In the genomic region with DNA sequence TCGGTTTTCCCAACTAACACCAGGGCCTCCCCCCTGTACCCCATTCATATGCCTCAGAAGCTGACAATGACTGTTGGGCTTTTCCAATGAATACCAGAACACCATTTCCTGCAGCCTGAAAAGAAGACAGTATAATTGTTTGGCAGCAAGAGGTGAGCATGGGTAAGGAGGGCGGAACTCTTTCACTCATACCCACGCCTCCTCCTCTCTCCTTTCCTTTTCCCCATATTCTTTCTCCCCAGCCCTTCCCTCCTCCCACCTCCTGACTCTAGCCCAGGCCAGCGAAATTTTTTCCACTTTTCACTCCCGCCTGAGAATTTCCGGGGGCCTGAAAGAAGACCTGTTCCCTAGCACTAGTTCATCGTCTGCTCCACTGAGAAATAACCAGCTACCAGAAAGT, we compare ENCODE assay signal across 25 cellular contexts. TPM values are rescaled to one million over a fixed set of nuclear protein-coding genes. Genes with fewer than 3 reads are reported as not detected.
DNase-seq lines count a peak whose midpoint lies in the region; ATAC-seq, FAIRE-seq and TF ChIP-seq lines count a peak whose summit lies in the region.
"Had no signal": no experiment of that assay in that cellular context is flagged by ENCODE, and none has a peak within 500 bp of the region (broad histone marks: within the 10 kb centered on the region; RNA-seq: fewer than 3 reads in every experiment).

No MANE protein-coding gene starts in this region.

- no peaks in the 10 kb centered on the region for H3K36me3 ChIP-seq in H1 (ENCODE audit: control insufficient read depth in 2 of 4, insufficient read depth in 4 of 4, low read length in 3 of 4)
- H3K36me3 ChIP-seq: BE2C; BLaER1 treated with 17β-estradiol and CSF1 and Interleukin-3, amounts not matched to agents 10 nM and 100 nM had no signal

- ATAC-seq in stimulated activated naive CD8-positive, alpha-beta T cell treated with anti-CD3 and anti-CD28 coated beads, Interleukin-15, Interleukin-2, amounts not matched to agents 100 U/mL and 50 U/mL, for 24 hours = no peak
- ATAC-seq in HG02885 (IDR thresholded peaks at IDR 0.05; ENCODE audit: poor library complexity, unreplicated experiment) = no peak
- no peak for ATAC-seq in HG02642 (IDR thresholded peaks at IDR 0.05; ENCODE audit: poor library complexity, unreplicated experiment)
- ATAC-seq: A549, GM12878 had no signal

- H3K27me3 Mint-ChIP-seq in stimulated activated naive CD8-positive, alpha-beta T cell treated with anti-CD3 and anti-CD28 coated beads, Interleukin-15, Interleukin-2, amounts not matched to agents 100 ng/mL and 50 ng/mL, for 24 hours = peaks cover 12% of the 10 kb centered on the region

- no peak for TF ChIP-seq POLR2A in H1 (IDR thresholded peaks at IDR 0.05; ENCODE audit: control extremely low read depth in 1 of 2, low read depth in 2 of 2, low read length in 2 of 2)

- POLR2A ChIA-PET in H1 (lab: Charles Lee; ENCODE audit: partially characterized antibody) = no interaction called here

- CTCF ChIA-PET in H1 (lab: Charles Lee; ENCODE audit: partially characterized antibody) = interaction anchor here (0.9 to 3.0 kb wide), 7 partner anchors 11 to 69 kb away, joined by 3 to 20 read pairs (median 3); no protein-coding TSS in a partner anchor

- no peak overlapping the region for H4K8ac ChIP-seq in H1 (ENCODE audit: extremely low read depth, insufficient read depth, low read length)

- H3K4me1 Mint-ChIP-seq in stimulated activated naive CD8-positive, alpha-beta T cell treated with anti-CD3 and anti-CD28 coated beads, Interleukin-15, Interleukin-2, amounts not matched to agents 100 ng/mL and 50 ng/mL, for 24 hours (ENCODE audit: low read depth) = peaks cover 39% of the 10 kb centered on the region
- H3K4me1 Mint-ChIP-seq: CD14-positive monocyte; CD8-positive, alpha-beta memory T cell had no signal

- H3K4me3 ChIP-seq in H1 (ENCODE audit: extremely low read depth in 1 of 4, insufficient read depth in 2 of 4, low read depth in 3 of 4, low read length in 4 of 4) = no peak overlapping the region; a peak in 1 of 8 replicates
- H3K4me3 ChIP-seq: A549; BLaER1 treated with 17β-estradiol and CSF1 and Interleukin-3, amounts not matched to agents 10 nM and 100 nM; GM12878; GM23248 had no signal

- no peak overlapping the region for H3K23ac ChIP-seq in H1 (ENCODE audit: insufficient read length)

- no peak overlapping the region for H2BK20ac ChIP-seq in H1 (ENCODE audit: low read length)

- H3K9me3 Mint-ChIP-seq in stimulated activated naive CD8-positive, alpha-beta T cell treated with anti-CD3 and anti-CD28 coated beads, Interleukin-15, Interleukin-2, amounts not matched to agents 100 ng/mL and 50 ng/mL, for 24 hours = no peaks in the 10 kb centered on the region
- H3K9me3 Mint-ChIP-seq: CD14-positive monocyte; CD4-positive, alpha-beta T cell; CD8-positive, alpha-beta memory T cell had no signal

- no peak overlapping the region for H2BK120ac ChIP-seq in H1 (replicated peaks; ENCODE audit: low read depth, low read length)

- peak overlapping the region; percentile 29; a peak in 3 of 4 replicates for H3K4me2 ChIP-seq in H1 (ENCODE audit: insufficient read depth in 1 of 2, low read depth in 2 of 2, low read length in 2 of 2)
- H3K4me2 ChIP-seq: A549 had no signal

- H3K4me3 Mint-ChIP-seq in stimulated activated naive CD8-positive, alpha-beta T cell treated with anti-CD3 and anti-CD28 coated beads, Interleukin-15, Interleukin-2, amounts not matched to agents 100 ng/mL and 50 ng/mL, for 24 hours = no peak overlapping the region
- H3K4me3 Mint-ChIP-seq: CD14-positive monocyte; CD4-positive, alpha-beta T cell; CD8-positive, alpha-beta memory T cell had no signal

- no peaks in the 10 kb centered on the region for H3K36me3 Mint-ChIP-seq in stimulated activated naive CD8-positive, alpha-beta T cell treated with anti-CD3 and anti-CD28 coated beads, Interleukin-15, Interleukin-2, amounts not matched to agents 100 ng/mL and 50 ng/mL, for 24 hours (ENCODE audit: low read depth)
- H3K36me3 Mint-ChIP-seq: CD14-positive monocyte; CD8-positive, alpha-beta memory T cell had no signal

- H2AK5ac ChIP-seq in H1 (ENCODE audit: low read depth, low read length) = no peak overlapping the region

- H2BK12ac ChIP-seq in H1 (ENCODE audit: low read depth, low read length) = no peak overlapping the region

- no peak overlapping the region for H3K4ac ChIP-seq in H1 (replicated peaks; ENCODE audit: insufficient read length, low read depth, low read length)

- no peak overlapping the region for H3K27ac ChIP-seq in H1 (ENCODE audit: low read depth, low read length)
- H3K27ac ChIP-seq: A549; BLaER1 treated with 17β-estradiol and CSF1 and Interleukin-3, amounts not matched to agents 10 nM and 100 nM; GM23248 had no signal

- H3K23me2 ChIP-seq in H1 (ENCODE audit: low read depth, low read length) = no peaks in the 10 kb centered on the region

- no peak overlapping the region for H3K56ac ChIP-seq in H1 (replicated peaks; ENCODE audit: insufficient read length, low read depth, low read length)

- peaks cover 4 to 14% (median 10%) of the 10 kb centered on the region in 4 experiments; a peak in 6 of 7 replicates for H3K4me1 ChIP-seq in H1 (replicated peaks in 1 of 4; ENCODE audit: control insufficient read depth in 3 of 4, insufficient read depth in 4 of 4, low read length in 3 of 4)
- H3K4me1 ChIP-seq: A549, BE2C had no signal

- no peaks in the 10 kb centered on the region for H3K79me2 ChIP-seq in H1 (ENCODE audit: control insufficient read depth in 1 of 2, insufficient read depth in 2 of 2, low read length in 2 of 2)

- no peak for FAIRE-seq in H1 (lab: Jason Lieb, UNC)
- FAIRE-seq: A549, D721Med, GM12878, GM19239, H54 had no signal

- H3K27me3 ChIP-seq in H1 (replicated peaks in 1 of 4; ENCODE audit: control insufficient read depth in 3 of 4, extremely low read depth in 1 of 4, insufficient read depth in 3 of 4, low read length in 3 of 4) = no peaks in the 10 kb centered on the region; a peak in 1 of 7 replicates
- H3K27me3 ChIP-seq: BE2C; BLaER1 treated with 17β-estradiol and CSF1 and Interleukin-3, amounts not matched to agents 10 nM and 100 nM had no signal

- no peak for DNase-seq in stimulated activated naive CD8-positive, alpha-beta T cell treated with anti-CD3 and anti-CD28 coated beads, Interleukin-15, Interleukin-2, amounts not matched to agents 100 U/mL and 50 U/mL, for 24 hours
- no peak for DNase-seq in H1 (ENCODE audit: low read depth in 1 of 2, low spot score in 2 of 2)
- DNase-seq in iPS-NIHi11 (ENCODE audit: low spot score) = peak; percentile 17
- no peak for DNase-seq in glomerular visceral epithelial cell (ENCODE audit: extremely low spot score)
- DNase-seq: 8988T; ACHN; AML-193; CD4-positive, alpha-beta T cell; CD8-positive, alpha-beta memory T cell; DMS79; EL; GDM1; GM23248; HCEC 1CT had no signal

- no peaks in the 10 kb centered on the region for H4K20me1 ChIP-seq in H1 (replicated peaks in 1 of 2; ENCODE audit: control insufficient read depth in 1 of 2, insufficient read depth in 2 of 2, low read length in 2 of 2)
- H4K20me1 ChIP-seq: BLaER1 treated with 17β-estradiol and CSF1 and Interleukin-3, amounts not matched to agents 10 nM and 100 nM had no signal

- no peak for TF ChIP-seq CTCF in H1 (IDR thresholded peaks at IDR 0.05; ENCODE audit: control extremely low read depth in 1 of 3, insufficient read depth in 1 of 3, low read depth in 1 of 3, low read length in 3 of 3)

- H2AFZ ChIP-seq in H1 (ENCODE audit: low read length) = peak overlapping the region; percentile 46; the same call in 1 of the 2 replicates
- H2AFZ ChIP-seq: GM23248 had no signal

- 64% methylated on average over 6 of the region's 7 CpGs; no CpG with 5 or more reads in 1 of the 2 experiments for WGBS in H1 (ENCODE audit: extremely low coverage in 1 of 2, insufficient coverage in 1 of 2, insufficient read length in 1 of 2, insufficient replicate concordance in 2 of 2, low coverage in 1 of 2, low lambda C conversion rate in 2 of 2, missing lambda C conversion rate in 1 of 2), 2 experiments

- no peak for TF ChIP-seq RAD21 in H1 (IDR thresholded peaks at IDR 0.05 in 1 of 2, conservative IDR thresholded peaks at IDR 0.05 in 1 of 2; ENCODE audit: low read depth in 2 of 2, low read length in 2 of 2)

- H4K91ac ChIP-seq in H1 (replicated peaks; ENCODE audit: insufficient read length, low read length) = no peak overlapping the region

- H3K27ac Mint-ChIP-seq in stimulated activated naive CD8-positive, alpha-beta T cell treated with anti-CD3 and anti-CD28 coated beads, Interleukin-15, Interleukin-2, amounts not matched to agents 100 ng/mL and 50 ng/mL, for 24 hours = peak overlapping the region; percentile 74
- H3K27ac Mint-ChIP-seq: CD4-positive, alpha-beta T cell; CD8-positive, alpha-beta memory T cell had no signal

- H2BK5ac ChIP-seq in H1 (ENCODE audit: low read depth, low read length) = 0 out of 2 replicates have a peak overlapping the region, but pooled peaks have one; percentile 79

- H3K9me3 ChIP-seq in H1 (ENCODE audit: insufficient read depth in 2 of 2, low read depth in 1 of 2, low read length in 1 of 2) = no peaks in the 10 kb centered on the region
- H3K9me3 ChIP-seq: A549; BE2C; BLaER1 treated with 17β-estradiol and CSF1 and Interleukin-3, amounts not matched to agents 10 nM and 100 nM had no signal

- no peak overlapping the region for H3K9ac ChIP-seq in H1 (replicated peaks in 1 of 4; ENCODE audit: extremely low read depth in 1 of 4, low read depth in 3 of 4, low read length in 3 of 4)
- H3K9ac ChIP-seq: BLaER1 treated with 17β-estradiol and CSF1 and Interleukin-3, amounts not matched to agents 10 nM and 100 nM; GM23248 had no signal

- H3K79me1 ChIP-seq in H1 (ENCODE audit: low read depth, low read length) = no peaks in the 10 kb centered on the region

- H3K18ac ChIP-seq in H1 (ENCODE audit: extremely low read depth, low read length) = no peak overlapping the region

- H4K5ac ChIP-seq in H1 (ENCODE audit: insufficient read length, low read depth, low read length) = no peak overlapping the region

- no peak for TF ChIP-seq EP300 in H1 (IDR thresholded peaks at IDR 0.05; ENCODE audit: borderline replicate concordance in 1 of 2, low read depth in 2 of 2, low read length in 2 of 2)

- no peak overlapping the region for H2BK15ac ChIP-seq in H1 (ENCODE audit: low read length)

- no peak overlapping the region for H3K14ac ChIP-seq in H1 (ENCODE audit: insufficient read length)

RNA-seq across cellular contexts. Expression of gene CHST1, which starts 58.0 kb away (rescaled TPM):
- total RNA-seq in H1 (2021; fragmentation: NEBNext Ultra II Directional; extraction: Animal tissue kit (Norgen Biotek cat#: 25700)) = 1.6 and 3.8 TPM in 2 replicates
- polyA plus RNA-seq in H1 (2011; rRNA removed) = 1.6 and 2.7 TPM in 2 replicates
- polyA plus RNA-seq in H1 (2011; cell fraction: cytosol; rRNA removed) = 1.2 TPM
- 3.8 TPM for polyA plus RNA-seq in H1 (2011; cell fraction: nucleus; rRNA removed)
- polyA plus RNA-seq in H1 (2012, experiment 1 of 2) = 1.0 to 1.7 TPM (median 1.5 TPM) in 4 replicates
- polyA plus RNA-seq in H1 (2012, experiment 2 of 2) = 1.0 TPM
- polyA plus RNA-seq in H1 (2013, experiment 1 of 2) = 1.4 TPM
- polyA plus RNA-seq in H1 (2013, experiment 2 of 2) = 1.7 TPM
- polyA minus RNA-seq in H1 (2011; rRNA and poly(A)+ RNA removed) = 0.44 and 0.82 TPM in 2 replicates
- polyA minus RNA-seq in H1 (2011; cell fraction: cytosol; rRNA and poly(A)+ RNA removed) = 0.51 TPM
- 1.6 TPM for polyA minus RNA-seq in H1 (2011; cell fraction: nucleus; rRNA and poly(A)+ RNA removed)
- total RNA-seq: CD4-positive, alpha-beta T cell; GM12878; GM23248 had no signal
- polyA plus RNA-seq: CD14-positive monocyte; CD8-positive, alpha-beta memory T cell; GM12878 had no signal
